Comparison of ENCODE assay signal across 9 cellular contexts in the genomic region with DNA sequence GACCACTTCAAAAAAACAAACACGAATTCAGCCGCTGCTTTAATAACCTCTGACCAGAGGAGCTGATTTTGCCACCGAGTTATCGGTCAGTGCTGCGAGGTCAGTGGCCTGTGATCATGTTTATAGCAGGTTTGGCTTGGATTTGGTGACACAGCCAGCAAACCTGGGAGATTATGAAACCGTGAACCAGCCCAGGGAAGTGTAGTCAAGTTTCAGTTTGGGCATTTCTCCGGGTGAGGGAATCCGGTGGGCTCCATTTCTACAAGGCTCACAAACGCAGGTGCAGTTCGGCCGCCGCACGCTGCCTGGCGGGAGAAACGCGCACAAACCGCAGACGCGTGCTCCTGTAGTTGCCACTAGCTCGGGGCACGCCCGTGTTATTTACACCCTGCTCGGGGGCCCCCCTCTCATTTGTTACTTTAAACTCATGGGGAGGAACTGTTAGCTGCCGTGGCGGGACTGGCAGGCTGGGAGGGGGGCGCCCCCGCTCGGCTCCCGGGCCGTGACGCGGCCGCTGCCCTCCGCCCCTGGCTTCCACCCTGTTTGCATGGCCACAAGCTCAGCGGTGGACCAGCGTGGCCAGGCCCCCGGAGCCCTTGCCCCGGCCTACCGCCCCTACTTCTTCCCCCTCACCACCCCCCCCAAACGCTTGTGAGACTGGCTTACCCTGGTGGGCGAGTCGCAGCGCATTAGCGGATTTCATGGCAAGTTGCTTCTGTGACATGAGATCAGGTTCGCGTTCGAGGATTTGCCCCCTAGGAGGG. TPM values are rescaled to one million over a fixed set of nuclear protein-coding genes. Genes with fewer than 3 reads are reported as not detected.
A peak's percentile ranks its signal among the peaks of the same experiment; 100 is the strongest.
DNase-seq lines count a peak whose midpoint lies in the region; ATAC-seq and TF ChIP-seq lines count a peak whose summit lies in the region.
"Had no signal": no experiment of that assay in that cellular context is flagged by ENCODE, and none has a peak within 500 bp of the region (broad histone marks: within the 10 kb centered on the region; RNA-seq: fewer than 3 reads in every experiment).

No MANE protein-coding gene starts in this region.

- H3K9me3 Mint-ChIP-seq in activated naive CD4-positive, alpha-beta T cell treated with anti-CD3 and anti-CD28 coated beads for 36 hours, result no peaks in the 10 kb centered on the region

- intact Hi-C loops in activated naive CD4-positive, alpha-beta T cell treated with anti-CD3 and anti-CD28 coated beads for 36 hours (cut with micrococcal nuclease), result loop anchor here (1.0 to 2.0 kb wide), 2 partner anchors 8 to 13 kb away; partner anchors contain the start of gene ONECUT1

- H3K27me3 ChIP-seq in smooth muscle cell (ENCODE audit: low read depth), result peaks cover 90% of the 10 kb centered on the region

- H3K9me3 ChIP-seq in T-helper 17 cell (ENCODE audit: control insufficient read depth, low read length, poor library complexity, severe bottlenecking), result peaks cover 4% of the 10 kb centered on the region
- no peaks in the 10 kb centered on the region for H3K9me3 ChIP-seq in iPS-18c (ENCODE audit: control insufficient read depth, insufficient read depth, low read length)
- H3K9me3 ChIP-seq in smooth muscle cell (replicated peaks; ENCODE audit: low read depth), result no peaks in the 10 kb centered on the region

- peaks cover 29% of the 10 kb centered on the region for H3K4me1 ChIP-seq in smooth muscle cell (ENCODE audit: low read depth)

- no peak for DNase-seq in activated naive CD4-positive, alpha-beta T cell treated with anti-CD3 and anti-CD28 coated beads for 36 hours
- no peak for DNase-seq in activated naive CD4-positive, alpha-beta T cell (lab: John Stamatoyannopoulos, UW)
- DNase-seq in T-helper 17 cell (no peak), smooth muscle cell (lab: John Stamatoyannopoulos, UW; ENCODE audit: unreplicated experiment) (no peak), NCI-H1105 (lab: John Stamatoyannopoulos, UW) (no peak)
- DNase-seq in stimulated activated CD4-positive, alpha-beta T cell treated with anti-CD3 and anti-CD28 coated beads, Interleukin-4, amount 100 ng/mL, for 4 hours, result no peak

- no peak overlapping the region for H3K27ac ChIP-seq in smooth muscle cell (ENCODE audit: low read depth)

- H4K20me1 ChIP-seq in smooth muscle cell (ENCODE audit: low read depth), result no peaks in the 10 kb centered on the region

- H3K79me2 ChIP-seq in smooth muscle cell (ENCODE audit: low read depth), result no peaks in the 10 kb centered on the region

- no peaks in the 10 kb centered on the region for H3K36me3 Mint-ChIP-seq in activated naive CD4-positive, alpha-beta T cell treated with anti-CD3 and anti-CD28 coated beads for 36 hours (ENCODE audit: low read depth)
- no peaks in the 10 kb centered on the region for H3K36me3 Mint-ChIP-seq in T-helper 17 cell (ENCODE audit: low read depth)

- ATAC-seq in T-helper 17 cell (no peak), GM21717 (IDR thresholded peaks at IDR 0.05; ENCODE audit: unreplicated experiment) (no peak)

- H3K4me3 ChIP-seq in iPS-18c (ENCODE audit: insufficient read depth, low read depth, low read length) (peak overlapping the region; percentile 45), smooth muscle cell (peak overlapping the region; percentile 46)

- peak overlapping the region; percentile 12 for H3K4me3 Mint-ChIP-seq in activated naive CD4-positive, alpha-beta T cell treated with anti-CD3 and anti-CD28 coated beads for 36 hours
- peak overlapping the region; percentile 89 for H3K4me3 Mint-ChIP-seq in T-helper 17 cell

- CTCF ChIA-PET in activated naive CD4-positive, alpha-beta T cell treated with anti-CD3 and anti-CD28 coated beads for 36 hours (lab: Charles Lee), result interaction anchor here (0.6 to 1.0 kb wide), 2 partner anchors 11 to 86 kb away, joined by 3 read pairs; no protein-coding TSS in a partner anchor

- TF ChIP-seq CTCF in smooth muscle cell (IDR thresholded peaks at IDR 0.05; ENCODE audit: borderline replicate concordance, insufficient read depth, poor library complexity, severe bottlenecking), result no peak

- H3K27ac Mint-ChIP-seq in activated naive CD4-positive, alpha-beta T cell treated with anti-CD3 and anti-CD28 coated beads for 36 hours, result no peak overlapping the region
- peak overlapping the region; percentile 16 for H3K27ac Mint-ChIP-seq in T-helper 17 cell

- H3K9ac ChIP-seq in smooth muscle cell (ENCODE audit: low read depth), result no peak overlapping the region

- H3K4me2 ChIP-seq in smooth muscle cell, result peak overlapping the region; percentile 86

- H3F3A ChIP-seq in smooth muscle cell (ENCODE audit: low read depth), result no peaks in the 10 kb centered on the region

- no peak overlapping the region for H2AFZ ChIP-seq in smooth muscle cell (ENCODE audit: low read depth)

- H3K4me1 Mint-ChIP-seq in activated naive CD4-positive, alpha-beta T cell treated with anti-CD3 and anti-CD28 coated beads for 36 hours (ENCODE audit: low read depth), result peaks cover 29% of the 10 kb centered on the region
- peaks cover 12% of the 10 kb centered on the region for H3K4me1 Mint-ChIP-seq in T-helper 17 cell

- H3K27me3 Mint-ChIP-seq in activated naive CD4-positive, alpha-beta T cell treated with anti-CD3 and anti-CD28 coated beads for 36 hours (ENCODE audit: low read depth), result peaks cover 76% of the 10 kb centered on the region
- H3K27me3 Mint-ChIP-seq in T-helper 17 cell, result peaks cover 82% of the 10 kb centered on the region

- no peaks in the 10 kb centered on the region for H3K36me3 ChIP-seq in smooth muscle cell (ENCODE audit: low read depth)

- 3% methylated on average over 43 of the region's 47 CpGs for WGBS in smooth muscle cell (ENCODE audit: low lambda C conversion rate)

RNA-seq across cellular contexts. Expression of gene ONECUT1, which starts 13.6 kb away (rescaled TPM):
- not detected for total RNA-seq in activated naive CD4-positive, alpha-beta T cell treated with anti-CD3 and anti-CD28 coated beads for 36 hours
- total RNA-seq in T-helper 17 cell (not detected), smooth muscle cell (0.99 and 2.5 TPM in 2 replicates)
- 0.61 TPM in 1 of 2 replicates, not detected in the other for polyA plus RNA-seq in smooth muscle cell
- total RNA-seq: HT-29 had no signal
